9 cellular contexts compared by ENCODE assay signal in genomic region chr5:55868846-55869245, GRCh38. TPM values are rescaled to one million over a fixed set of nuclear protein-coding genes. Genes with fewer than 3 reads are reported as not detected.
DNase-seq lines count a peak whose midpoint lies in the region; ATAC-seq, FAIRE-seq and TF ChIP-seq lines count a peak whose summit lies in the region.
"Had no signal": no experiment of that assay in that cellular context is flagged by ENCODE, and none has a peak within 500 bp of the region (broad histone marks: within the 10 kb centered on the region; RNA-seq: fewer than 3 reads in every experiment).

No MANE protein-coding gene starts in this region.

- TF ChIP-seq EP300 in A549 (IDR thresholded peaks at IDR 0.05), result peak; percentile 26 to 35; a peak in 2 of 5 replicates

- DNase-seq in A549 (ENCODE audit: low read depth in 1 of 2, low spot score in 1 of 2), result peak; percentile 79 to 91
- DNase-seq in HFFc6, result peak; percentile 98
- DNase-seq in right lobe of liver, result peak in 1 of 3 donors; percentile 28
- DNase-seq in KG1 (lab: John Stamatoyannopoulos, UW), result no peak

- CTCF ChIA-PET in A549 (lab: Yijun Ruan, JAX), result interaction anchor here (1.3 to 1.5 kb wide), 3 partner anchors 12 to 67 kb away, joined by 3 to 4 read pairs (median 3); no protein-coding TSS in a partner anchor

- H3K27ac ChIP-seq in A549, result peak overlapping the region; percentile 70 to 78
- H3K27ac ChIP-seq in right lobe of liver, result no peak overlapping the region

- TF ChIP-seq POLR2A in A549 (IDR thresholded peaks at IDR 0.05; ENCODE audit: low read length) (no peak), right lobe of liver (IDR thresholded peaks at IDR 0.05) (no peak)

- no peak overlapping the region for H3K4me3 Mint-ChIP-seq in HFFc6
- no peak overlapping the region for H3K4me3 Mint-ChIP-seq in activated T-helper 17 cell treated with anti-CD3 and anti-CD28 coated beads, Interleukin-2, amount 50 U/mL, for 72 hours
- H3K4me3 Mint-ChIP-seq: dendritic cell treated with granulocyte-macrophage colony-stimulating factor and Interleukin-4, amounts not matched to agents 40 ng/mL and 50 ng/mL, for 4 days had no signal

- no peak for FAIRE-seq in A549 (lab: Jason Lieb, UNC)

- no peak overlapping the region for H3K4me3 ChIP-seq in A549
- no peak overlapping the region for H3K4me3 ChIP-seq in right lobe of liver

- 0% methylated on average over 1 of the region's 1 CpG for WGBS in A549 (ENCODE audit: missing lambda C conversion rate)
- WGBS in right lobe of liver (ENCODE audit: insufficient coverage, low coverage, low lambda C conversion rate, missing lambda C conversion rate), result 50% methylated on average over 1 of the region's 1 CpG

- no peaks in the 10 kb centered on the region for H3K9me3 Mint-ChIP-seq in HFFc6
- no peaks in the 10 kb centered on the region for H3K9me3 Mint-ChIP-seq in activated T-helper 17 cell treated with anti-CD3 and anti-CD28 coated beads, Interleukin-2, amount 50 U/mL, for 72 hours
- H3K9me3 Mint-ChIP-seq: dendritic cell treated with granulocyte-macrophage colony-stimulating factor and Interleukin-4, amounts not matched to agents 40 ng/mL and 50 ng/mL, for 4 days had no signal

- peaks cover 38% of the 10 kb centered on the region for H3K4me1 ChIP-seq in A549
- H3K4me1 ChIP-seq in right lobe of liver, result no peaks in the 10 kb centered on the region

- TF ChIP-seq RAD21 in A549 (conservative IDR thresholded peaks at IDR 0.05 in 1 of 2, IDR thresholded peaks at IDR 0.05 in 1 of 2), result peak; percentile 24 to 53; a peak in 3 of 5 replicates

- TF ChIP-seq CTCF in A549 (IDR thresholded peaks at IDR 0.05) (no peak), HFFc6 (IDR thresholded peaks at IDR 0.05) (no peak), right lobe of liver (IDR thresholded peaks at IDR 0.05) (no peak)

- H3K4me2 ChIP-seq in A549, result peak overlapping the region; percentile 66

- H3K36me3 Mint-ChIP-seq in HFFc6 (ENCODE audit: low read depth), result no peaks in the 10 kb centered on the region
- no peaks in the 10 kb centered on the region for H3K36me3 Mint-ChIP-seq in activated T-helper 17 cell treated with anti-CD3 and anti-CD28 coated beads, Interleukin-2, amount 50 U/mL, for 72 hours (ENCODE audit: low read depth)

- H3K27ac Mint-ChIP-seq in HFFc6, result peak overlapping the region; percentile 73
- H3K27ac Mint-ChIP-seq in activated T-helper 17 cell treated with anti-CD3 and anti-CD28 coated beads, Interleukin-2, amount 50 U/mL, for 72 hours, result peak overlapping the region; percentile 31
- H3K27ac Mint-ChIP-seq: dendritic cell treated with granulocyte-macrophage colony-stimulating factor and Interleukin-4, amounts not matched to agents 40 ng/mL and 50 ng/mL, for 4 days had no signal

- no peaks in the 10 kb centered on the region for H3K27me3 ChIP-seq in right lobe of liver

- H3K4me1 Mint-ChIP-seq in HFFc6 (ENCODE audit: low read depth), result peaks cover 26% of the 10 kb centered on the region
- no peaks in the 10 kb centered on the region for H3K4me1 Mint-ChIP-seq in activated T-helper 17 cell treated with anti-CD3 and anti-CD28 coated beads, Interleukin-2, amount 50 U/mL, for 72 hours

- no peaks in the 10 kb centered on the region for H3K27me3 Mint-ChIP-seq in HFFc6 (ENCODE audit: insufficient read depth)
- no peaks in the 10 kb centered on the region for H3K27me3 Mint-ChIP-seq in activated T-helper 17 cell treated with anti-CD3 and anti-CD28 coated beads, Interleukin-2, amount 50 U/mL, for 72 hours
- H3K27me3 Mint-ChIP-seq: dendritic cell treated with granulocyte-macrophage colony-stimulating factor and Interleukin-4, amounts not matched to agents 40 ng/mL and 50 ng/mL, for 4 days had no signal

- H3K9me3 ChIP-seq in A549, result no peaks in the 10 kb centered on the region
- no peaks in the 10 kb centered on the region for H3K9me3 ChIP-seq in right lobe of liver

- no peaks in the 10 kb centered on the region for H3K36me3 ChIP-seq in right lobe of liver

- ATAC-seq in A549 (peak; percentile 99 to 100), right lobe of liver (peak in 3 of 4 donors; percentile 33 to 86 (median 71)), GM19035 (IDR thresholded peaks at IDR 0.05; ENCODE audit: unreplicated experiment) (no peak), HG03139 (IDR thresholded peaks at IDR 0.05; ENCODE audit: unreplicated experiment) (no peak), HG03135 (IDR thresholded peaks at IDR 0.05; ENCODE audit: unreplicated experiment) (no peak)
- ATAC-seq in activated T-helper 17 cell treated with anti-CD3 and anti-CD28 coated beads, Interleukin-2, amount 50 U/mL, for 72 hours (replicated peaks), result peak; percentile 99

- intact Hi-C loops in right lobe of liver (cut with DNase I), result no loop called here

- POLR2A ChIA-PET in A549 (lab: Yijun Ruan, JAX), result no interaction called here

TF ChIP-seq in A549, 52 proteins besides CTCF, POLR2A, EP300 and RAD21:
- TF ChIP-seq USF2 (IDR thresholded peaks at IDR 0.05) (no peak), MAX (IDR thresholded peaks at IDR 0.05) (peak; percentile 79), CEBPB (IDR thresholded peaks at IDR 0.05) (peak in 1 of 2 experiments; percentile 41; a peak in 1 of 4 replicates), FOSL2 (IDR thresholded peaks at IDR 0.05) (peak; percentile 94), FOSL2 (CRISPR knock-in tag; IDR thresholded peaks at IDR 0.05) (peak; percentile 93), RARB (CRISPR knock-in tag; IDR thresholded peaks at IDR 0.05) (no peak), RCOR1 (IDR thresholded peaks at IDR 0.05; ENCODE audit: low read depth, low read length) (no peak), ZFP36 (IDR thresholded peaks at IDR 0.05; ENCODE audit: borderline replicate concordance, partially characterized antibody) (no peak), JUN (IDR thresholded peaks at IDR 0.05) (peak in 1 of 2 experiments; percentile 57; a peak in 2 of 5 replicates), KDM5A (IDR thresholded peaks at IDR 0.05) (no peak), JUNB (IDR thresholded peaks at IDR 0.05) (peak; percentile 92), GATA3 (IDR thresholded peaks at IDR 0.05; ENCODE audit: borderline replicate concordance) (peak; percentile 57; the same call in 1 of the 2 replicates), ELK1 (IDR thresholded peaks at IDR 0.05; ENCODE audit: low read depth, low read length) (no peak), PBX3 (IDR thresholded peaks at IDR 0.05) (no peak), SMC3 (IDR thresholded peaks at IDR 0.05) (peak; percentile 22; the same call in 2 of the 3 replicates)
- TF ChIP-seq, protein P1, sequence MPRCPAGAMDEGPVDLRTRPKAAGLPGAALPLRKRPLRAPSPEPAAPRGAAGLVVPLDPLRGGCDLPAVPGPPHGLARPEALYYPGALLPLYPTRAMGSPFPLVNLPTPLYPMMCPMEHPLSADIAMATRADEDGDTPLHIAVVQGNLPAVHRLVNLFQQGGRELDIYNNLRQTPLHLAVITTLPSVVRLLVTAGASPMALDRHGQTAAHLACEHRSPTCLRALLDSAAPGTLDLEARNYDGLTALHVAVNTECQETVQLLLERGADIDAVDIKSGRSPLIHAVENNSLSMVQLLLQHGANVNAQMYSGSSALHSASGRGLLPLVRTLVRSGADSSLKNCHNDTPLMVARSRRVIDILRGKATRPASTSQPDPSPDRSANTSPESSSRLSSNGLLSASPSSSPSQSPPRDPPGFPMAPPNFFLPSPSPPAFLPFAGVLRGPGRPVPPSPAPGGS (IDR thresholded peaks at IDR 0.05), result peak; percentile 50; the same call in 1 of the 3 replicates

RNA-seq across cellular contexts. Expression of gene IL31RA, which starts 17.7 kb away (rescaled TPM):
- 2.0 and 2.2 TPM in 2 replicates for polyA plus RNA-seq in A549 (2011; rRNA removed)
- polyA plus RNA-seq in A549 (2012; cell fraction: cytosol; rRNA removed), result 0.22 and 0.29 TPM in 2 replicates
- polyA plus RNA-seq in A549 (2012; cell fraction: nucleus; rRNA removed), result 0.14 and 0.37 TPM in 2 replicates
- polyA plus RNA-seq in A549 (2017; fragmentation: RNase III; extraction: RNeasy Plus Mini Kit Qiagen cat#74134 plus additional on column Dnase treatment), result 0.94 to 1.2 TPM (median 0.95 TPM) in 3 replicates
- polyA minus RNA-seq in A549 (2011; rRNA and poly(A)+ RNA removed), result 1.2 and 1.3 TPM in 2 replicates
- total RNA-seq in HFFc6 (2021; fragmentation: NEBNext Ultra II Directional; extraction: Animal tissue kit (Norgen Biotek cat#: 25700)), result under 1 TPM in 4 of 6 experiments, not detected in 2; 0.12 to 0.26 (median 0.19) TPM
- total RNA-seq in activated T-helper 17 cell treated with anti-CD3 and anti-CD28 coated beads, Interleukin-2, amount 50 U/mL, for 72 hours, result under 1 TPM in 1 of 2 donors, not detected in 1; 0.37 TPM
- total RNA-seq in right lobe of liver, result not detected

Comparison
In these comparisons a context has a peak if more than half of its experiments do, and no peak if none do; other contexts are left out.
1. ATAC-seq: peak in A549 (2 of 2), activated T-helper 17 cell treated with anti-CD3 and anti-CD28 coated beads, Interleukin-2, amount 50 U/mL, for 72 hours (single experiment) and right lobe of liver (3 of 4); none in GM19035 (single experiment), HG03139 (single experiment) and HG03135 (single experiment).
2. H3K27ac ChIP-seq: peak in A549 (2 of 2); none in right lobe of liver (0 of 3).